ENCODE assay signal across 8 cellular contexts in the genomic region with DNA sequence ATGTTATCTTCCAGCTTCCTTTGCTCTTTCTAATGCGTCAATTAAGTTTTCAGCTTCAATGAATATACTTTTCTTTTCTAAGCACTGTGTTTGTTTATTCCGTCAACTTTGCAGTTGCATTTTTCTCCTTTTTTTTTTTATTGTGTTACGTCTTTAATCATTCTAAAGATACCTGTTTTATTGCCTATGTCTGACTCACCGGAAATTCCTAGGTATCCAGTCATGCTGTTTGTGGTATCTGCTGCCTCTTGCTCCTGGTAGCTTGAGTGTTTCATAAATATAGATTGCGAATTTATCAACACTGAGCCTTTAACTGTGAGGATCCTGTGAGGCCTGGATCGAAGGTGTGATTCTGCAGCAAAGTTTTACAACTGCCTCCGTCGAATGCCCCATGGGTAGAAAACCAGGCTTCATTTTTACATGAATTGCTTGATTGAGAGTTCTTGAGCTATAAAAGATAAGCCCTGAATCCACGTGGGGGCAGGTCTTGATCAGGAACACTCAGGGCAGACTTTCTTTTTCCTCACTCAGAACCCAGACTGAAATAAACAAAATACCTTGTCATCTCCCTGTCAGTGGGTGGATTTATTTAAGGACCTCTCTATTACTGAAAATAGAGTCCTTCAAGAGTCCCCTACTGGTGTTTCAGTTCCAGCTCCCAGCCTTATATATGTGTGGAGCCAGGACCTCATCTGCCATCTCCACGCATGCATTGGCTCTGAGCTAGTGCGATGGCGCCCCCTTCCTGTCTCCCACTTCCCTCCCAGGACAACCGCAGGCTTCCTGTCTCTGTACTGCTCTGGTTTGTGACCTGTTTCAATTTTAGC.
A peak's percentile ranks its signal among the peaks of the same experiment; 100 is the strongest.
DNase-seq lines count a peak whose midpoint lies in the region; TF ChIP-seq lines count a peak whose summit lies in the region.

No MANE protein-coding gene starts in this region.

- H3K9me3 ChIP-seq in smooth muscle cell (replicated peaks; ENCODE audit: low read depth): no peaks in the 10 kb centered on the region

- TF ChIP-seq CTCF in fibroblast of villous mesenchyme (IDR thresholded peaks at IDR 0.05; ENCODE audit: insufficient read depth, low read depth, low read length): peak; percentile 61
- TF ChIP-seq CTCF in smooth muscle cell (IDR thresholded peaks at IDR 0.05; ENCODE audit: borderline replicate concordance, insufficient read depth, poor library complexity, severe bottlenecking): peak; percentile 30

- no peak overlapping the region for H2AFZ ChIP-seq in smooth muscle cell (ENCODE audit: low read depth)

- peak overlapping the region; percentile 7 for H3K9ac ChIP-seq in smooth muscle cell (ENCODE audit: low read depth)

- no peaks in the 10 kb centered on the region for H3K27me3 ChIP-seq in smooth muscle cell (ENCODE audit: low read depth)

- H4K20me1 ChIP-seq in smooth muscle cell (ENCODE audit: low read depth): no peaks in the 10 kb centered on the region

- no peaks in the 10 kb centered on the region for H3K79me2 ChIP-seq in smooth muscle cell (ENCODE audit: low read depth)

- 32% methylated on average over 13 of the region's 13 CpGs for WGBS in smooth muscle cell (ENCODE audit: low lambda C conversion rate)

- H3K4me3 ChIP-seq in fibroblast of villous mesenchyme (ENCODE audit: low read depth, low read length): peak overlapping the region; percentile 2
- H3K4me3 ChIP-seq in smooth muscle cell: no peak overlapping the region

- DNase-seq in 8988T (peak; percentile 34), ELR (ENCODE audit: low read depth) (peak; percentile 97), SW480 (ENCODE audit: low spot score) (peak; percentile 95), fibroblast of villous mesenchyme (ENCODE audit: low read depth) (peak; percentile 93), smooth muscle cell (lab: John Stamatoyannopoulos, UW; ENCODE audit: unreplicated experiment) (no peak), NCI-H1436 treated with DMSO at 0.1 percent for 48 hours (lab: John Stamatoyannopoulos, UW) (no peak)
- DNase-seq in activated CD4-positive, CD25-positive, alpha-beta regulatory T cell (lab: John Stamatoyannopoulos, UW): no peak

- peaks cover 5% of the 10 kb centered on the region for H3F3A ChIP-seq in smooth muscle cell (ENCODE audit: low read depth)

- H3K4me2 ChIP-seq in smooth muscle cell: peak overlapping the region; percentile 53

- H3K27ac ChIP-seq in smooth muscle cell (ENCODE audit: low read depth): peak overlapping the region; percentile 81

- TF ChIP-seq RAD21 in Ishikawa (IDR thresholded peaks at IDR 0.05; ENCODE audit: low read depth): peak; percentile 54

- no peaks in the 10 kb centered on the region for H3K36me3 ChIP-seq in smooth muscle cell (ENCODE audit: low read depth)

- TF ChIP-seq EP300 in Ishikawa (IDR thresholded peaks at IDR 0.05; ENCODE audit: borderline replicate concordance): peak; percentile 67; the same call in 1 of the 2 replicates

- H3K4me1 ChIP-seq in smooth muscle cell (ENCODE audit: low read depth): peaks cover 4% of the 10 kb centered on the region

TF ChIP-seq in Ishikawa, 13 proteins besides CTCF, POLR2A, EP300 and RAD21:
- TF ChIP-seq YY1 (IDR thresholded peaks at IDR 0.05; ENCODE audit: low read depth) (no peak), TCF12 (IDR thresholded peaks at IDR 0.05; ENCODE audit: low read depth) (peak; percentile 59; the same call in 1 of the 2 replicates), CEBPB (IDR thresholded peaks at IDR 0.05) (no peak), REST (IDR thresholded peaks at IDR 0.05; ENCODE audit: low read depth) (no peak), TEAD4 (IDR thresholded peaks at IDR 0.05) (peak; percentile 81), USF1 (IDR thresholded peaks at IDR 0.05) (no peak), NFIC (IDR thresholded peaks at IDR 0.05) (no peak)

Comparison
In these comparisons a context has a peak if more than half of its experiments do, and no peak if none do; other contexts are left out.
1. DNase-seq: peak in 8988T (single experiment), ELR (single experiment), SW480 (single experiment) and fibroblast of villous mesenchyme (single experiment); none in smooth muscle cell (single experiment), activated CD4-positive, CD25-positive, alpha-beta regulatory T cell (0 of 4) and NCI-H1436 treated with DMSO at 0.1 percent for 48 hours (single experiment).